11 cellular contexts compared by ENCODE assay signal in the genomic region with DNA sequence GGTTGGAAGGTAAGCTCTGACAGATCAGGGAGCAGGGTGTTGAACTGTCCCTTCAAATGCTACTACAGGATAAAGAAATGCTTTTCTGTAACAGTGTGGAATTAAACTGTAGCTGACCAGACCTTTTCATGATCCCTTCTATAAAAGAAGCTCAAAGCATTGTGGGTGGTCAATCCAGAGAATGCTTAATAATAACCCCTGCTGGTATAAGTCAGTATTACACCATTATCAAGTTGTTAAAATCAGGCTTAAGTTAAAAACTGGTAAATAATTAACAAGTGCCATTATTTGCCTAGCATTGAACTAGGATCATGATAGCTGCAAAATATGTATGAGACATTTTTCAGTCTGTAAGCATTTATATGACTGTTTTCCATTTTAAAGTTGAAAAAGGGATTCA.
DNase-seq lines count a peak whose midpoint lies in the region; ATAC-seq and TF ChIP-seq lines count a peak whose summit lies in the region.
"Had no signal": no experiment of that assay in that cellular context is flagged by ENCODE, and none has a peak within 500 bp of the region (broad histone marks: within the 10 kb centered on the region; RNA-seq: fewer than 3 reads in every experiment).

No MANE protein-coding gene starts in this region.

- DNase-seq in BE2C (no peak), Panc1 (ENCODE audit: low read depth, low spot score) (no peak), left kidney (ENCODE audit: low read depth, low spot score) (peak; percentile 6), NCI-H526 treated with DMSO at 0.1 percent for 48 hours (lab: John Stamatoyannopoulos, UW) (no peak)
- DNase-seq in activated naive CD4-positive, alpha-beta T cell (lab: John Stamatoyannopoulos, UW) = no peak
- no peak for DNase-seq in stimulated activated CD4-positive, alpha-beta T cell treated with anti-CD3 and anti-CD28 coated beads, Interleukin-2, amount 100 ng/mL, for 48 hours

- BruUV-seq in Panc1 (replicated peaks; lab: Mats Ljungman, UMichigan) = no TSS peak

- H3K36me3 ChIP-seq in BE2C (no peaks in the 10 kb centered on the region), Panc1 (ENCODE audit: control insufficient read depth, insufficient read depth, low read length) (no peaks in the 10 kb centered on the region)

- in situ Hi-C loops in Panc1 (cut with HindIII; ENCODE audit: low pct_unique_long_range_greater_than_20kb, low sequenced_read_pairs) = no loop called here

- H3K9me3 ChIP-seq in BE2C = no peaks in the 10 kb centered on the region
- H3K9me3 ChIP-seq in Panc1 (ENCODE audit: control insufficient read depth, insufficient read depth, low read depth, low read length) = no peaks in the 10 kb centered on the region
- H3K9me3 ChIP-seq: Caco-2 had no signal

- TF ChIP-seq CTCF in BE2C (IDR thresholded peaks at IDR 0.05; ENCODE audit: low read depth, low read length) = peak; percentile 50
- peak; percentile 36; the same call in 1 of the 2 replicates for TF ChIP-seq CTCF in Panc1 (IDR thresholded peaks at IDR 0.05)

- ATAC-seq in GM21786 (IDR thresholded peaks at IDR 0.05; ENCODE audit: unreplicated experiment) = peak; percentile 56
- ATAC-seq in Panc1 = no peak
- ATAC-seq in GM21515 (IDR thresholded peaks at IDR 0.05; ENCODE audit: unreplicated experiment) = no peak
- ATAC-seq: activated naive CD4-positive, alpha-beta T cell treated with anti-CD3 and anti-CD28 coated beads, Interleukin-2, amount 50 U/mL, for 72 hours; K562 had no signal

- H3K4me3 ChIP-seq in BE2C (ENCODE audit: low read depth, low read length) (no peak overlapping the region), Panc1 (ENCODE audit: low read depth in 2 of 2, low read length in 2 of 2) (no peak overlapping the region)
- H3K4me3 ChIP-seq: K562 had no signal

- H3K4me1 ChIP-seq in BE2C = no peaks in the 10 kb centered on the region
- no peaks in the 10 kb centered on the region for H3K4me1 ChIP-seq in Panc1 (ENCODE audit: control insufficient read depth, insufficient read depth, low read length)

- H3K27me3 ChIP-seq in BE2C (no peaks in the 10 kb centered on the region), Panc1 (ENCODE audit: control insufficient read depth, insufficient read depth, low read length) (no peaks in the 10 kb centered on the region)

- CTCF ChIA-PET in Panc1 (lab: Charles Lee) = no interaction called here

- POLR2A ChIA-PET in Panc1 (lab: Charles Lee) = no interaction called here

- no peak overlapping the region for H3K27ac ChIP-seq in Panc1 (ENCODE audit: low read length)

- intact Hi-C loops in Panc1 (cut with micrococcal nuclease; ENCODE audit: unreplicated experiment) = no loop called here
